ENCODE assay signal across 13 cellular contexts in the genomic region with DNA sequence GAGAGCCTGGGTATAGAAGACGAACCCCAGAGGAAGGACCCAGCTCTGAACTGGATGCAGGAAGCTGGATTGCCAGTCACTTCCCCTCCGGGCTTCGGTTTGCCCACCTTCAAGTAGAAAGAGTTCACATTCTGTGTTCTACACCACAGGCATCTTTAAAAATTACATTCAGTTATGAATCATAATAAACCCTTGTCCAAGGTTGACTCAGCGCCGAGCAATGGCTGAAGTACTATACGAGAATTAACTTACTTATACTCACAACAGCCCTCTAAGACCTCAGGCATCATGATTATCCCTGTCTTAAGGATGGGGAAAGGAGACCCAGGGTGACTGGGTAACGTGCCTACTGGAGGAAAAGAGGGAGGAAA.
DNase-seq lines count a peak whose midpoint lies in the region; TF ChIP-seq lines count a peak whose summit lies in the region.
"Had no signal": no experiment of that assay in that cellular context is flagged by ENCODE, and none has a peak within 500 bp of the region (broad histone marks: within the 10 kb centered on the region; RNA-seq: fewer than 3 reads in every experiment).

No MANE protein-coding gene starts in this region.

- TF ChIP-seq CTCF in fibroblast of the aortic adventitia (IDR thresholded peaks at IDR 0.05; ENCODE audit: insufficient read depth, low read length), result no peak

- H3K4me3 ChIP-seq in fibroblast of the aortic adventitia (ENCODE audit: low read depth, low read length), result no peak overlapping the region
- H3K4me3 ChIP-seq: lung, testis had no signal

- DNase-seq in HS-27A (ENCODE audit: low read depth), result peak; percentile 76
- peak; percentile 83 for DNase-seq in amniotic epithelial cell (ENCODE audit: low read depth)
- peak; percentile 65 for DNase-seq in fibroblast of the aortic adventitia (ENCODE audit: low read depth)
- DNase-seq in stromal cell of bone marrow (ENCODE audit: low read depth), result peak; percentile 40
- no peak for DNase-seq in NCI-H1105 treated with DMSO at 0.1 percent for 48 hours (lab: John Stamatoyannopoulos, UW)
- DNase-seq in DMS53 treated with DMSO at 0.1 percent for 48 hours (lab: John Stamatoyannopoulos, UW; ENCODE audit: unreplicated experiment), result no peak
- DNase-seq in NCI-H446 treated with DMSO at 0.1 percent for 48 hours (lab: John Stamatoyannopoulos, UW), result no peak
- DNase-seq: Calu3, Karpas-422, NCI-H2081 treated with DMSO at 0.1 percent for 48 hours, nucleus accumbens, testis had no signal

Comparison
In these comparisons a context has a peak if more than half of its experiments do, and no peak if none do; other contexts are left out.
1. DNase-seq: peak in HS-27A (single experiment), amniotic epithelial cell (single experiment), fibroblast of the aortic adventitia (single experiment) and stromal cell of bone marrow (single experiment); none in NCI-H1105 treated with DMSO at 0.1 percent for 48 hours (single experiment), DMS53 treated with DMSO at 0.1 percent for 48 hours (single experiment) and NCI-H446 treated with DMSO at 0.1 percent for 48 hours (single experiment).